ENCODE assay signal across 29 cellular contexts in genomic region chr2:42030196-42030759, GRCh38. TPM values are rescaled to one million over a fixed set of nuclear protein-coding genes. Genes with fewer than 3 reads are reported as not detected.
DNase-seq lines count a peak whose midpoint lies in the region; ATAC-seq, FAIRE-seq and TF ChIP-seq lines count a peak whose summit lies in the region.
"Had no signal": no experiment of that assay in that cellular context is flagged by ENCODE, and none has a peak within 500 bp of the region (broad histone marks: within the 10 kb centered on the region; RNA-seq: fewer than 3 reads in every experiment).

No MANE protein-coding gene starts in this region.

- H3K9me3 Mint-ChIP-seq in endothelial cell (ENCODE audit: unreplicated experiment) (no peaks in the 10 kb centered on the region), neural crest cell (no peaks in the 10 kb centered on the region)
- no peaks in the 10 kb centered on the region for H3K9me3 Mint-ChIP-seq in natural killer cell treated with Interleukin-12 subunit alpha and Interleukin-12 subunit beta and Interleukin-15 and Interleukin-18, amount 100 ng/mL, for 72 hours
- H3K9me3 Mint-ChIP-seq: HFFc6; naive thymus-derived CD8-positive, alpha-beta T cell had no signal

- POLR2A ChIA-PET in A673 (lab: Charles Lee; ENCODE audit: low non-redundant PET), result no interaction called here

- H3K9me3 ChIP-seq in A673 (ENCODE audit: low read depth, low read length, poor library complexity, severe bottlenecking) (no peaks in the 10 kb centered on the region), NT2/D1 (ENCODE audit: insufficient read depth, low read length) (no peaks in the 10 kb centered on the region), MG63 (no peaks in the 10 kb centered on the region), small intestine (ENCODE audit: control insufficient read depth, low read depth) (no peaks in the 10 kb centered on the region)
- H3K9me3 ChIP-seq: adrenal gland, psoas muscle, tibial nerve had no signal

- H3K4me1 Mint-ChIP-seq in endothelial cell (ENCODE audit: unreplicated experiment) (peaks cover 47% of the 10 kb centered on the region), neural crest cell (peaks cover 68% of the 10 kb centered on the region)
- H3K4me1 Mint-ChIP-seq in natural killer cell treated with Interleukin-12 subunit alpha and Interleukin-12 subunit beta and Interleukin-15 and Interleukin-18, amount 100 ng/mL, for 72 hours (ENCODE audit: low read depth in 2 of 2), result no peaks in the 10 kb centered on the region

- H3K4me3 Mint-ChIP-seq in endothelial cell (ENCODE audit: unreplicated experiment), result no peak overlapping the region
- peak overlapping the region; percentile 60 for H3K4me3 Mint-ChIP-seq in neural crest cell
- no peak overlapping the region for H3K4me3 Mint-ChIP-seq in natural killer cell treated with Interleukin-12 subunit alpha and Interleukin-12 subunit beta and Interleukin-15 and Interleukin-18, amount 100 ng/mL, for 72 hours
- H3K4me3 Mint-ChIP-seq: B cell; HFFc6; memory B cell; naive thymus-derived CD8-positive, alpha-beta T cell had no signal

- peak overlapping the region; percentile 39 for H3K27ac Mint-ChIP-seq in endothelial cell (ENCODE audit: unreplicated experiment)
- H3K27ac Mint-ChIP-seq in neural crest cell (ENCODE audit: unreplicated experiment), result peak overlapping the region; percentile 65
- no peak overlapping the region for H3K27ac Mint-ChIP-seq in natural killer cell treated with Interleukin-12 subunit alpha and Interleukin-12 subunit beta and Interleukin-15 and Interleukin-18, amount 100 ng/mL, for 72 hours
- H3K27ac Mint-ChIP-seq: B cell, HFFc6, IgD-negative memory B cell, memory B cell had no signal

- no peak for FAIRE-seq in small intestine (lab: Jason Lieb, UNC)

- intact Hi-C loops in A673 (cut with micrococcal nuclease; ENCODE audit: unreplicated experiment), result no loop called here

- H3K36me3 Mint-ChIP-seq in endothelial cell (ENCODE audit: low read depth, unreplicated experiment), result no peaks in the 10 kb centered on the region
- H3K36me3 Mint-ChIP-seq in neural crest cell (ENCODE audit: low read depth), result no peaks in the 10 kb centered on the region
- H3K36me3 Mint-ChIP-seq in natural killer cell treated with Interleukin-12 subunit alpha and Interleukin-12 subunit beta and Interleukin-15 and Interleukin-18, amount 100 ng/mL, for 72 hours, result no peaks in the 10 kb centered on the region

- H3K36me3 ChIP-seq in A673 (ENCODE audit: insufficient read depth, low read length, poor library complexity, severe bottlenecking) (no peaks in the 10 kb centered on the region), NT2/D1 (ENCODE audit: insufficient read depth, insufficient read length, low read length) (no peaks in the 10 kb centered on the region), MG63 (no peaks in the 10 kb centered on the region), small intestine (ENCODE audit: control insufficient read depth in 2 of 2, insufficient read depth in 2 of 2, low read length in 2 of 2) (no peaks in the 10 kb centered on the region)
- H3K36me3 ChIP-seq: adrenal gland, tibial nerve had no signal

- peaks cover 5% of the 10 kb centered on the region for H3K27me3 Mint-ChIP-seq in endothelial cell (ENCODE audit: unreplicated experiment)
- H3K27me3 Mint-ChIP-seq in neural crest cell (ENCODE audit: low read depth), result no peaks in the 10 kb centered on the region
- peaks cover 15 to 34% of the 10 kb centered on the region in 2 donors for H3K27me3 Mint-ChIP-seq in natural killer cell treated with Interleukin-12 subunit alpha and Interleukin-12 subunit beta and Interleukin-15 and Interleukin-18, amount 100 ng/mL, for 72 hours

- peak overlapping the region; percentile 61 for H3K9ac ChIP-seq in NT2/D1 (ENCODE audit: insufficient read length, low read depth)

- BruUV-seq in A673 (replicated peaks; lab: Mats Ljungman, UMichigan), result no TSS peak

- no peak for TF ChIP-seq CTCF in A673 (conservative IDR thresholded peaks at IDR 0.05; ENCODE audit: low read depth, low read length)
- no peak for TF ChIP-seq CTCF in endothelial cell (IDR thresholded peaks at IDR 0.05; ENCODE audit: unreplicated experiment)
- TF ChIP-seq CTCF in neural crest cell (conservative IDR thresholded peaks at IDR 0.05), result no peak

- ATAC-seq in natural killer cell treated with Interleukin-12 subunit alpha and Interleukin-12 subunit beta and Interleukin-15 and Interleukin-18, amount 100 ng/mL, for 72 hours, result no peak
- ATAC-seq: naive thymus-derived CD8-positive, alpha-beta T cell; PC-3; psoas muscle; stimulated activated naive CD8-positive, alpha-beta T cell treated with anti-CD3 and anti-CD28 coated beads, Interleukin-15, Interleukin-2, amounts not matched to agents 100 U/mL and 50 U/mL, for 24 hours had no signal

- H3K27me3 ChIP-seq in A673 (replicated peaks; ENCODE audit: insufficient read depth, low read depth, low read length, poor library complexity) (no peaks in the 10 kb centered on the region), NT2/D1 (ENCODE audit: insufficient read depth, insufficient read length) (no peaks in the 10 kb centered on the region), MG63 (no peaks in the 10 kb centered on the region), small intestine (ENCODE audit: control insufficient read depth in 2 of 2, insufficient read depth in 2 of 2, low read length in 2 of 2) (no peaks in the 10 kb centered on the region)
- H3K27me3 ChIP-seq: adrenal gland, tibial nerve had no signal

- WGBS in small intestine, 3 donors, result 82 to 93% (median 88%) methylated on average over 19 of the region's 19 CpGs

- peak overlapping the region; percentile 78 for H3K27ac ChIP-seq in A673 (ENCODE audit: low read depth, low read length, poor library complexity, severe bottlenecking)
- H3K27ac ChIP-seq in small intestine (ENCODE audit: low read depth in 1 of 2, low read length in 1 of 2), result no peak overlapping the region
- H3K27ac ChIP-seq: adrenal gland, HL-60, psoas muscle, tibial nerve had no signal

- H3K4me3 ChIP-seq in A673 (ENCODE audit: low read depth, low read length, poor library complexity, severe bottlenecking), result no peak overlapping the region
- H3K4me3 ChIP-seq in NT2/D1 (ENCODE audit: insufficient read length, low read depth), result no peak overlapping the region
- no peak overlapping the region for H3K4me3 ChIP-seq in MG63
- H3K4me3 ChIP-seq in small intestine (ENCODE audit: low read depth in 1 of 2, low read length in 2 of 2), result no peak overlapping the region
- H3K4me3 ChIP-seq: adrenal gland, psoas muscle, smooth muscle cell, tibial nerve had no signal

- H3K4me1 ChIP-seq in A673 (ENCODE audit: insufficient read depth, low read length, poor library complexity, severe bottlenecking) (peaks cover 63% of the 10 kb centered on the region), NT2/D1 (ENCODE audit: insufficient read depth, insufficient read length) (peaks cover 16% of the 10 kb centered on the region), small intestine (ENCODE audit: control insufficient read depth in 2 of 2, insufficient read depth in 1 of 2, low read depth in 1 of 2, low read length in 1 of 2) (peaks cover 0 to 2% of the 10 kb centered on the region in 2 donors)

- DNase-seq in A673 (ENCODE audit: low spot score) (no peak), NT2/D1 (ENCODE audit: low read depth, low spot score) (no peak), endothelial cell (ENCODE audit: low spot score) (no peak), neural crest cell (ENCODE audit: low read depth, low spot score) (no peak), NCI-H526 (lab: John Stamatoyannopoulos, UW) (no peak), MG63 (no peak), small intestine (no peak)
- no peak for DNase-seq in natural killer cell treated with Interleukin-12 subunit alpha and Interleukin-12 subunit beta and Interleukin-15 and Interleukin-18, amount 100 ng/mL, for 72 hours (ENCODE audit: low spot score)
- DNase-seq: 8988T; activated CD4-positive, alpha-beta T cell treated with anti-CD3 and anti-CD28 coated beads, Interleukin-2, amount 50 U/mL, for 1 hour; activated effector memory CD4-positive, alpha-beta T cell treated with anti-CD3 and anti-CD28 coated beads, Interleukin-2, amount 50 U/mL, for 16 hours; adrenal gland; foreskin melanocyte; HFFc6; naive thymus-derived CD8-positive, alpha-beta T cell; NCI-H146; NCI-H748 treated with DMSO at 0.1 percent for 48 hours; PC-3; psoas muscle; SHP77 treated with DMSO at 0.1 percent for 48 hours; stimulated activated CD4-positive, alpha-beta T cell treated with anti-CD3 and anti-CD28 coated beads, Interleukin-2, amount 100 ng/mL, for 48 hours; stimulated activated naive CD8-positive, alpha-beta T cell treated with anti-CD3 and anti-CD28 coated beads, Interleukin-15, Interleukin-2, amounts not matched to agents 100 U/mL and 50 U/mL, for 24 hours had no signal

- CTCF ChIA-PET in A673 (lab: Charles Lee), result no interaction called here

RNA-seq across cellular contexts. Expression of gene PKDCC, which starts 17.5 kb away (rescaled TPM):
- total RNA-seq in A673 (2021) (77.5 and 82.2 TPM in 2 replicates), endothelial cell (ENCODE audit: unreplicated experiment) (9.6 TPM), neural crest cell (74.4 and 81.9 TPM in 2 replicates)
- total RNA-seq in MG63 (2014; rRNA removed; shearing (Covaris generic); ENCODE audit: low replicate concordance), result 24.0 and 36.0 TPM in 2 replicates
- 100 to 1,000 TPM in 1 of 3 donors, 10 to 100 TPM in 1, 1 to 10 TPM in 1; 7.8 to 129 (median 13.8) TPM for polyA plus RNA-seq in small intestine
- total RNA-seq in natural killer cell treated with Interleukin-12 subunit alpha and Interleukin-12 subunit beta and Interleukin-15 and Interleukin-18, amount 100 ng/mL, for 72 hours, result not detected
- total RNA-seq: HFFc6; naive thymus-derived CD8-positive, alpha-beta T cell; T-helper 1 cell treated with Interleukin-12 subunit alpha and Interleukin-12 subunit beta and Interleukin-4 antibody, amounts not matched to agents 30 ng/mL and 1 ng/mL, for 36 hours had no signal
- polyA plus RNA-seq: IgD-negative memory B cell; naive thymus-derived CD8-positive, alpha-beta T cell had no signal

Comparison
In these comparisons a context has a peak if more than half of its experiments do, and no peak if none do; other contexts are left out.
1. H3K27ac Mint-ChIP-seq: peak in endothelial cell (single experiment) and neural crest cell (single experiment); none in natural killer cell treated with Interleukin-12 subunit alpha and Interleukin-12 subunit beta and Interleukin-15 and Interleukin-18, amount 100 ng/mL, for 72 hours (0 of 2).